Comparison of ENCODE assay signal across 29 cellular contexts in the genomic region with DNA sequence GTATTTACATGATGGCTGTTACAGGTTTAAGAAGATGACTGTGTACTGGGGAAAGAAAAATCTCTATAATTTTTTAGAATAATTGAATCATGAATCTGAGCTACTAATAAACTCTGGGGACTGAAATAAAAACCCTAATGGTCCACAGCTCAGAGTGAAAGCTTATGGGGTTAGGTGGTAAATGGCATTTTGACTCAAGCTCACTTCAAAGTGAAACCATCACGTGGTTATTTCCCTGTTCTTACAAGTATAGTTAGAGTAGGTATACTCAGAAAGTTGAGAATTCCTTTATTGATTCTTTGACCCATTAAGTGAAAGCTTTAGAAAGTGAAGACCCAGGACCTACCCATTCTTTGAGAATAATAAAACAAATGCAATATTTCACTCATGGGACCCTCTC.
DNase-seq lines count a peak whose midpoint lies in the region; ATAC-seq, FAIRE-seq and TF ChIP-seq lines count a peak whose summit lies in the region.
"Had no signal": no experiment of that assay in that cellular context is flagged by ENCODE, and none has a peak within 500 bp of the region (broad histone marks: within the 10 kb centered on the region; RNA-seq: fewer than 3 reads in every experiment).

No MANE protein-coding gene starts in this region.

- no peaks in the 10 kb centered on the region for H3K36me3 ChIP-seq in OCI-LY3 (replicated peaks; ENCODE audit: low read depth, low read length)
- H3K36me3 ChIP-seq: BLaER1, SJSA1 had no signal

- ATAC-seq in GM18867 (IDR thresholded peaks at IDR 0.05; ENCODE audit: unreplicated experiment) (peak; percentile 32), GM21723 (IDR thresholded peaks at IDR 0.05; ENCODE audit: unreplicated experiment) (peak; percentile 57), HG03039 (IDR thresholded peaks at IDR 0.05; ENCODE audit: unreplicated experiment) (peak; percentile 72)
- ATAC-seq: GM23338, HepG2 had no signal

- H2AFZ ChIP-seq in OCI-LY3 (ENCODE audit: low read depth, low read length): no peak overlapping the region
- H2AFZ ChIP-seq: GM23338 had no signal

- H3K4me3 ChIP-seq in OCI-LY3 (ENCODE audit: low read length): no peak overlapping the region
- H3K4me3 ChIP-seq: BLaER1, GM23338, SJSA1 had no signal

- peaks cover 20% of the 10 kb centered on the region for H3K4me1 ChIP-seq in OCI-LY3 (ENCODE audit: low read length)
- H3K4me1 ChIP-seq: SJSA1 had no signal

- no peak for TF ChIP-seq POLR2A in GM12892 (IDR thresholded peaks at IDR 0.05; ENCODE audit: low read depth, low read length)

- no peak overlapping the region for H3K27ac ChIP-seq in OCI-LY3 (ENCODE audit: low read length)
- H3K27ac ChIP-seq: BLaER1, SJSA1 had no signal

- DNase-seq in GM12892 (ENCODE audit: insufficient read length): no peak
- no peak for DNase-seq in NCI-H2081 treated with DMSO at 0.1 percent for 48 hours (lab: John Stamatoyannopoulos, UW)
- DNase-seq in NCI-H345 (lab: John Stamatoyannopoulos, UW): no peak
- no peak for DNase-seq in NCI-H1417 (lab: John Stamatoyannopoulos, UW)
- DNase-seq: CD4-positive, alpha-beta T cell; COR-L47; EL; GDM1; H9; Karpas-422; NCI-H1092; NCI-H1436; NCI-H187; NCI-H2171 treated with DMSO at 0.1 percent for 48 hours; NCI-H524; NCI-H82; Right ventricle myocardium superior; RPMI8226; T-helper 2 cell had no signal

- H3K9ac ChIP-seq in OCI-LY3 (ENCODE audit: low read length): no peak overlapping the region
- H3K9ac ChIP-seq: BLaER1 had no signal

- no peaks in the 10 kb centered on the region for H4K20me1 ChIP-seq in OCI-LY3 (ENCODE audit: insufficient read depth, low read length)
- H4K20me1 ChIP-seq: BLaER1 had no signal

- H3K79me2 ChIP-seq in OCI-LY3 (ENCODE audit: low read length): no peaks in the 10 kb centered on the region

- no peak for FAIRE-seq in GM12892 (lab: Jason Lieb, UNC)
- FAIRE-seq: A204.1, GM12891, HepG2 had no signal

- H3K27me3 ChIP-seq in OCI-LY3 (ENCODE audit: low read depth, low read length): no peaks in the 10 kb centered on the region
- H3K27me3 ChIP-seq: BLaER1, SJSA1 had no signal

- TF ChIP-seq CTCF in OCI-LY3 (IDR thresholded peaks at IDR 0.05; ENCODE audit: low read depth, low read length): no peak

- peak overlapping the region; percentile 31 for H3K4me2 ChIP-seq in OCI-LY3 (ENCODE audit: low read length)
- H3K4me2 ChIP-seq: GM23338 had no signal

- no peaks in the 10 kb centered on the region for H3K9me3 ChIP-seq in OCI-LY3 (ENCODE audit: insufficient read depth, low read length)
- H3K9me3 ChIP-seq: BLaER1, SJSA1 had no signal
